Comparison of ENCODE assay signal across 10 cellular contexts in genomic region chr12:6214633-6215032, GRCh38. TPM values are rescaled to one million over a fixed set of nuclear protein-coding genes. Genes with fewer than 3 reads are reported as not detected.
DNase-seq lines count a peak whose midpoint lies in the region; ATAC-seq lines count a peak whose summit lies in the region.
"Had no signal": no experiment of that assay in that cellular context is flagged by ENCODE, and none has a peak within 500 bp of the region (broad histone marks: within the 10 kb centered on the region; RNA-seq: fewer than 3 reads in every experiment).

No MANE protein-coding gene starts in this region.

- no peak overlapping the region for H3K27ac ChIP-seq in GM23248
- peak overlapping the region; percentile 69 for H3K27ac ChIP-seq in angular gyrus (ENCODE audit: low read depth, low read length)
- H3K27ac ChIP-seq in skin epidermis, result peak overlapping the region in 20 of 21 experiments; percentile 60 to 98 (median 87)

- H3K4me1 ChIP-seq in GM23248 (ENCODE audit: insufficient read depth), result peaks cover 60% of the 10 kb centered on the region
- H3K4me1 ChIP-seq in iPS-15b (ENCODE audit: control insufficient read depth, insufficient read depth, low read length), result peaks cover 42% of the 10 kb centered on the region

- no peak for ATAC-seq in stimulated activated naive CD8-positive, alpha-beta T cell treated with anti-CD3 and anti-CD28 coated beads, Interleukin-15, Interleukin-2, amounts not matched to agents 100 U/mL and 50 U/mL, for 24 hours

- H3K4me2 ChIP-seq in GM23248 (ENCODE audit: unreplicated experiment), result no peak overlapping the region

- H2AFZ ChIP-seq in GM23248, result no peak overlapping the region

- H3K27me3 ChIP-seq in GM23248 (replicated peaks; ENCODE audit: insufficient read depth) (no peaks in the 10 kb centered on the region), iPS-15b (ENCODE audit: control insufficient read depth, insufficient read depth, low read length) (no peaks in the 10 kb centered on the region)

- no peak for DNase-seq in GM23248
- DNase-seq in stimulated activated naive CD8-positive, alpha-beta T cell treated with anti-CD3 and anti-CD28 coated beads, Interleukin-15, Interleukin-2, amounts not matched to agents 100 U/mL and 50 U/mL, for 24 hours, result no peak
- DNase-seq in NOMO-1 (lab: John Stamatoyannopoulos, UW; ENCODE audit: unreplicated experiment in 2 of 2), result no peak
- DNase-seq in NCI-H1105 treated with DMSO at 0.1 percent for 48 hours (lab: John Stamatoyannopoulos, UW), result no peak
- DNase-seq in middle frontal gyrus (ENCODE audit: extremely low spot score, low spot score), result no peak
- DNase-seq: amygdala; NK-92 treated with Interleukin-12 subunit alpha and Interleukin-12 subunit beta, amount 100 ng/mL, for 24 hours had no signal

- H3K4me3 ChIP-seq in GM23248, result no peak overlapping the region
- peak overlapping the region; percentile 20 for H3K4me3 ChIP-seq in iPS-15b (ENCODE audit: low read depth, low read length)
- no peak overlapping the region for H3K4me3 ChIP-seq in skin epidermis

- no peaks in the 10 kb centered on the region for H3K9me2 ChIP-seq in GM23248 (ENCODE audit: insufficient read depth)

- no peaks in the 10 kb centered on the region for H4K20me1 ChIP-seq in GM23248 (ENCODE audit: insufficient read depth)

- peaks cover 37% of the 10 kb centered on the region for H3F3A ChIP-seq in GM23248 (ENCODE audit: insufficient read depth)

- no peaks in the 10 kb centered on the region for H3K36me3 ChIP-seq in GM23248 (ENCODE audit: low read depth)
- H3K36me3 ChIP-seq in iPS-15b (ENCODE audit: control insufficient read depth, insufficient read depth, low read length), result peaks cover 12% of the 10 kb centered on the region

- H3K9me3 ChIP-seq in GM23248 (ENCODE audit: low read depth) (no peaks in the 10 kb centered on the region), iPS-15b (ENCODE audit: control insufficient read depth, insufficient read depth, low read length) (no peaks in the 10 kb centered on the region)

- no peaks in the 10 kb centered on the region for H3K79me2 ChIP-seq in GM23248 (ENCODE audit: insufficient read depth)

- H3K9ac ChIP-seq in GM23248 (0 out of 2 replicates have a peak overlapping the region, but pooled peaks have one; percentile 77), iPS-15b (ENCODE audit: low read depth, low read length) (peak overlapping the region; percentile 75)

- 84 to 86% methylated on average over 6 to 7 of the region's 7 CpGs for WGBS in GM23248 (ENCODE audit: low coverage in 1 of 2, low lambda C conversion rate in 2 of 2, missing lambda C conversion rate in 2 of 2), 2 experiments

- in situ Hi-C loops in GM23248 (cut with MboI), result no loop called here

RNA-seq across cellular contexts. Expression of gene CD9, which starts 14.4 kb away (rescaled TPM):
- total RNA-seq in GM23248 (2014; rRNA removed; shearing (Covaris generic)), result 24.7 and 28.6 TPM in 2 replicates
- 45.1 and 46.9 TPM in 2 replicates for polyA plus RNA-seq in GM23248 (2016; fragmentation: Nextera tagmentation; extraction: Ambion mirVana)
